Comparison of ENCODE assay signal across 17 cellular contexts in genomic region chr1:150873521-150873920, GRCh38. TPM values are rescaled to one million over a fixed set of nuclear protein-coding genes. Genes with fewer than 3 reads are reported as not detected.
"Had no signal": no experiment of that assay in that cellular context is flagged by ENCODE, and none has a peak within 500 bp of the region (broad histone marks: within the 10 kb centered on the region; RNA-seq: fewer than 3 reads in every experiment).

No MANE protein-coding gene starts in this region.

- H3K27me3 ChIP-seq: cardiac muscle cell, right lobe of liver, suprapubic skin, tibial nerve had no signal

- H3K36me3 ChIP-seq: cardiac muscle cell, suprapubic skin had no signal

- DNase-seq: activated T-cell treated with anti-CD3 and anti-CD28 coated beads, Interleukin-2, amount 50 U/mL, for 1 hour; immature natural killer cell; nucleus accumbens; stimulated activated CD4-positive, alpha-beta T cell treated with anti-CD3 and anti-CD28 coated beads, Interleukin-1b, Interleukin-23, amount 100 ng/mL, for 48 hours; stimulated activated naive CD8-positive, alpha-beta T cell treated with anti-CD3 and anti-CD28 coated beads, Interleukin-15, amount 100 ng/mL, for 72 hours; T-helper 1 cell; T-helper 9 cell had no signal

- H3K36me3 Mint-ChIP-seq: immature natural killer cell had no signal

- H3K9me3 ChIP-seq: right lobe of liver, suprapubic skin, tibial nerve had no signal

- ATAC-seq: left lobe of liver; right lobe of liver; stimulated activated effector memory CD8-positive, alpha-beta T cell treated with anti-CD3 and anti-CD28 coated beads, Interleukin-12 subunit alpha, Interleukin-12 subunit beta, amount 100 ng/mL, for 72 hours; stimulated activated naive CD8-positive, alpha-beta T cell treated with anti-CD3 and anti-CD28 coated beads, Interleukin-15, amount 100 ng/mL, for 72 hours had no signal

- H3K4me3 ChIP-seq: lung had no signal

- H3K9ac ChIP-seq: parathyroid adenoma had no signal

- H3K9me3 Mint-ChIP-seq: immature natural killer cell; stimulated activated effector memory CD8-positive, alpha-beta T cell treated with anti-CD3 and anti-CD28 coated beads, Interleukin-12 subunit alpha, Interleukin-12 subunit beta, amount 100 ng/mL, for 72 hours; stimulated activated naive CD8-positive, alpha-beta T cell treated with anti-CD3 and anti-CD28 coated beads, Interleukin-15, amount 100 ng/mL, for 72 hours had no signal

- H2AFZ ChIP-seq: parathyroid adenoma had no signal

- H3K4me1 ChIP-seq: parathyroid adenoma had no signal

- H3K27me3 Mint-ChIP-seq: stimulated activated naive CD8-positive, alpha-beta T cell treated with anti-CD3 and anti-CD28 coated beads, Interleukin-15, amount 100 ng/mL, for 72 hours had no signal

RNA-seq across cellular contexts. Expression of gene CTXND2, which starts 13.4 kb away (rescaled TPM):
- polyA plus RNA-seq: cardiac muscle cell, immature natural killer cell, neural cell, urinary bladder had no signal
